In genomic region chr6:134429861-134430380, GRCh38 we compare ENCODE assay signal across 17 cellular contexts.
A peak's percentile ranks its signal among the peaks of the same experiment; 100 is the strongest.
DNase-seq lines count a peak whose midpoint lies in the region; ATAC-seq, FAIRE-seq and TF ChIP-seq lines count a peak whose summit lies in the region.
"Had no signal": no experiment of that assay in that cellular context is flagged by ENCODE, and none has a peak within 500 bp of the region (broad histone marks: within the 10 kb centered on the region; RNA-seq: fewer than 3 reads in every experiment).

No MANE protein-coding gene starts in this region.

- no TSS peak for BruUV-seq in PC-9 (replicated peaks; lab: Mats Ljungman, UMichigan)

- no peaks in the 10 kb centered on the region for H3K9me3 Mint-ChIP-seq in GM23338
- H3K9me3 Mint-ChIP-seq: CD8-positive, alpha-beta memory T cell had no signal

- H3K4me1 ChIP-seq in GM23338 (ENCODE audit: insufficient read depth) (no peaks in the 10 kb centered on the region; the same call in 1 of the 2 replicates), H1 (replicated peaks in 1 of 4; ENCODE audit: control insufficient read depth in 3 of 4, insufficient read depth in 4 of 4, low read length in 3 of 4) (no peaks in the 10 kb centered on the region), neutrophil (ENCODE audit: control insufficient read depth in 1 of 2, insufficient read depth in 1 of 2, low read depth in 1 of 2, low read length in 1 of 2) (peaks cover 8 to 26% of the 10 kb centered on the region in 2 experiments), PC-9 (replicated peaks; ENCODE audit: insufficient read depth) (peaks cover 11% of the 10 kb centered on the region), transverse colon (no peaks in the 10 kb centered on the region)

- H3K9ac ChIP-seq in H1 (replicated peaks in 1 of 4; ENCODE audit: extremely low read depth in 1 of 4, low read depth in 3 of 4, low read length in 3 of 4): no peak overlapping the region
- H3K9ac ChIP-seq: GM23248, KMS-11 had no signal

- POLR2A ChIA-PET in H1 (lab: Charles Lee; ENCODE audit: partially characterized antibody): no interaction called here
- POLR2A ChIA-PET in PC-9 (lab: Charles Lee; ENCODE audit: unreplicated experiment): no interaction called here
- POLR2A ChIA-PET in RWPE1 (lab: Yijun Ruan, JAX; ENCODE audit: low non-redundant PET): no interaction called here

- H3K4me3 ChIP-seq in GM23338: no peak overlapping the region
- no peak overlapping the region for H3K4me3 ChIP-seq in H1 (ENCODE audit: extremely low read depth in 1 of 4, insufficient read depth in 2 of 4, low read depth in 3 of 4, low read length in 4 of 4)
- H3K4me3 ChIP-seq in neutrophil (ENCODE audit: low read depth in 1 of 2, low read length in 1 of 2): no peak overlapping the region
- H3K4me3 ChIP-seq in PC-9: no peak overlapping the region
- H3K4me3 ChIP-seq in transverse colon: no peak overlapping the region
- H3K4me3 ChIP-seq: GM23248 had no signal

- H2AFZ ChIP-seq in GM23338: peak overlapping the region; percentile 28; the same call in 1 of the 2 replicates
- H2AFZ ChIP-seq in H1 (ENCODE audit: low read length): 0 out of 2 replicates have a peak overlapping the region, but pooled peaks have one; percentile 26
- H2AFZ ChIP-seq in PC-9: no peak overlapping the region
- H2AFZ ChIP-seq: GM23248 had no signal

- CTCF ChIA-PET in H1 (lab: Charles Lee; ENCODE audit: partially characterized antibody): no interaction called here
- CTCF ChIA-PET in PC-9 (lab: Charles Lee): no interaction called here
- CTCF ChIA-PET in RWPE1 (lab: Yijun Ruan, JAX): no interaction called here

- H3K27me3 ChIP-seq in GM23338 (ENCODE audit: insufficient read depth) (no peaks in the 10 kb centered on the region), H1 (replicated peaks in 1 of 4; ENCODE audit: control insufficient read depth in 3 of 4, extremely low read depth in 1 of 4, insufficient read depth in 3 of 4, low read length in 3 of 4) (no peaks in the 10 kb centered on the region), neutrophil (no peaks in the 10 kb centered on the region), PC-9 (ENCODE audit: insufficient read depth, low read depth) (no peaks in the 10 kb centered on the region), transverse colon (no peaks in the 10 kb centered on the region)

- H3K79me2 ChIP-seq in GM23338 (replicated peaks; ENCODE audit: insufficient read depth): no peaks in the 10 kb centered on the region
- H3K79me2 ChIP-seq in H1 (ENCODE audit: control insufficient read depth in 1 of 2, insufficient read depth in 2 of 2, low read length in 2 of 2): no peaks in the 10 kb centered on the region
- H3K79me2 ChIP-seq in PC-9 (ENCODE audit: low read depth): no peaks in the 10 kb centered on the region

- no peak overlapping the region for H3K14ac ChIP-seq in H1 (ENCODE audit: insufficient read length)

- no peak for TF ChIP-seq CTCF in GM23338 (conservative IDR thresholded peaks at IDR 0.05; ENCODE audit: low read depth in 2 of 2)
- TF ChIP-seq CTCF in H1 (IDR thresholded peaks at IDR 0.05; ENCODE audit: control extremely low read depth in 1 of 3, insufficient read depth in 1 of 3, low read depth in 1 of 3, low read length in 3 of 3): no peak
- no peak for TF ChIP-seq CTCF in neutrophil (IDR thresholded peaks at IDR 0.05)
- TF ChIP-seq CTCF in PC-9 (conservative IDR thresholded peaks at IDR 0.05): no peak
- TF ChIP-seq CTCF in transverse colon (IDR thresholded peaks at IDR 0.05): no peak
- TF ChIP-seq CTCF in RWPE1 (conservative IDR thresholded peaks at IDR 0.05; ENCODE audit: low read depth): no peak

- no peak overlapping the region for H3K27ac Mint-ChIP-seq in GM23338

- no peak for FAIRE-seq in H1 (lab: Jason Lieb, UNC)
- FAIRE-seq: GM12891 had no signal

- H3K4ac ChIP-seq in H1 (replicated peaks; ENCODE audit: insufficient read length, low read depth, low read length): no peak overlapping the region

- no peak overlapping the region for H3K18ac ChIP-seq in H1 (ENCODE audit: extremely low read depth, low read length)

- 90% methylated on average over 4 of the region's 4 CpGs; no CpG with 5 or more reads in 1 of the 2 experiments for WGBS in H1 (ENCODE audit: extremely low coverage in 1 of 2, insufficient coverage in 1 of 2, insufficient read length in 1 of 2, insufficient replicate concordance in 2 of 2, low coverage in 1 of 2, low lambda C conversion rate in 2 of 2, missing lambda C conversion rate in 1 of 2), 2 experiments
- WGBS in transverse colon (ENCODE audit: low coverage in 1 of 2), 2 donors: 74 to 83% methylated on average over 3 to 4 of the region's 4 CpGs

- H4K8ac ChIP-seq in H1 (ENCODE audit: extremely low read depth, insufficient read depth, low read length): no peak overlapping the region

- no peak for DNase-seq in GM23338 (ENCODE audit: low spot score)
- DNase-seq in NCI-H1105 (lab: John Stamatoyannopoulos, UW): peak; percentile 8
- DNase-seq in H1 (ENCODE audit: low read depth in 1 of 2, low spot score in 2 of 2): no peak
- no peak for DNase-seq in PC-9
- no peak for DNase-seq in transverse colon
- DNase-seq in RWPE1 (ENCODE audit: low spot score): no peak
- DNase-seq: Calu3; CD8-positive, alpha-beta memory T cell; DMS153; GM23248; HCEC 1CT; NCI-H1694; NCI-H510A had no signal

- no peak overlapping the region for H4K91ac ChIP-seq in H1 (replicated peaks; ENCODE audit: insufficient read length, low read length)

- no peaks in the 10 kb centered on the region for H3K79me1 ChIP-seq in H1 (ENCODE audit: low read depth, low read length)

- no peak overlapping the region for H3K23ac ChIP-seq in H1 (ENCODE audit: insufficient read length)

- H3K9me2 ChIP-seq in GM23338 (ENCODE audit: insufficient read depth) (peaks cover 7% of the 10 kb centered on the region; the same call in 1 of the 2 replicates), PC-9 (ENCODE audit: insufficient read depth) (no peaks in the 10 kb centered on the region; the same call in 1 of the 2 replicates)

- H3K36me3 ChIP-seq in GM23338 (ENCODE audit: insufficient read depth): no peaks in the 10 kb centered on the region
- no peaks in the 10 kb centered on the region for H3K36me3 ChIP-seq in H1 (ENCODE audit: control insufficient read depth in 2 of 4, insufficient read depth in 4 of 4, low read length in 3 of 4)
- H3K36me3 ChIP-seq in neutrophil: no peaks in the 10 kb centered on the region
- no peaks in the 10 kb centered on the region for H3K36me3 ChIP-seq in PC-9 (ENCODE audit: low read depth)
- no peaks in the 10 kb centered on the region for H3K36me3 ChIP-seq in transverse colon

- no peaks in the 10 kb centered on the region for H4K20me1 ChIP-seq in GM23338 (replicated peaks; ENCODE audit: insufficient read depth)
- no peaks in the 10 kb centered on the region for H4K20me1 ChIP-seq in H1 (replicated peaks in 1 of 2; ENCODE audit: control insufficient read depth in 1 of 2, insufficient read depth in 2 of 2, low read length in 2 of 2)
- no peaks in the 10 kb centered on the region for H4K20me1 ChIP-seq in PC-9 (ENCODE audit: insufficient read depth)

- no peak overlapping the region for H2BK15ac ChIP-seq in H1 (ENCODE audit: low read length)

- no peak overlapping the region for H4K5ac ChIP-seq in H1 (ENCODE audit: insufficient read length, low read depth, low read length)

- no peak overlapping the region for H2BK12ac ChIP-seq in H1 (ENCODE audit: low read depth, low read length)

- in situ Hi-C loops in transverse colon (cut with MboI; ENCODE audit: low pct_ligation_motif_present in 1 of 4, low pct_unique_long_range_greater_than_20kb in 1 of 4, low sequenced_read_pairs in 3 of 4): no loop called here

- H3F3A ChIP-seq in GM23338 (replicated peaks; ENCODE audit: low read depth) (no peaks in the 10 kb centered on the region), PC-9 (ENCODE audit: insufficient read depth, low read depth) (peaks cover 8% of the 10 kb centered on the region; the same call in 1 of the 2 replicates)

- H3K4me2 ChIP-seq in GM23338 (no peak overlapping the region), H1 (ENCODE audit: insufficient read depth in 1 of 2, low read depth in 2 of 2, low read length in 2 of 2) (no peak overlapping the region), PC-9 (no peak overlapping the region)
- H3K4me2 ChIP-seq: KMS-11 had no signal

- H3K9me3 ChIP-seq in H1 (ENCODE audit: insufficient read depth in 2 of 2, low read depth in 1 of 2, low read length in 1 of 2) (no peaks in the 10 kb centered on the region), neutrophil (no peaks in the 10 kb centered on the region), PC-9 (ENCODE audit: insufficient read depth, low read depth) (no peaks in the 10 kb centered on the region), transverse colon (no peaks in the 10 kb centered on the region)

- no peaks in the 10 kb centered on the region for H3K23me2 ChIP-seq in H1 (ENCODE audit: low read depth, low read length)

- H3K27me3 Mint-ChIP-seq in GM23338 (ENCODE audit: insufficient read depth, low read depth, poor library complexity): no peaks in the 10 kb centered on the region

- no peak overlapping the region for H2BK5ac ChIP-seq in H1 (ENCODE audit: low read depth, low read length)

- no peak overlapping the region for H3K4me3 Mint-ChIP-seq in GM23338
- H3K4me3 Mint-ChIP-seq: CD8-positive, alpha-beta memory T cell had no signal

- no peak overlapping the region for H2AK5ac ChIP-seq in H1 (ENCODE audit: low read depth, low read length)

- no peak for TF ChIP-seq EP300 in H1 (IDR thresholded peaks at IDR 0.05; ENCODE audit: borderline replicate concordance in 1 of 2, low read depth in 2 of 2, low read length in 2 of 2)
- no peak for TF ChIP-seq EP300 in transverse colon (IDR thresholded peaks at IDR 0.05; ENCODE audit: low read depth)

- H2BK120ac ChIP-seq in H1 (replicated peaks; ENCODE audit: low read depth, low read length): no peak overlapping the region

- H3K27ac ChIP-seq in GM23338 (ENCODE audit: low read depth) (no peak overlapping the region), H1 (ENCODE audit: low read depth, low read length) (no peak overlapping the region), neutrophil (peak overlapping the region; percentile 65), PC-9 (no peak overlapping the region), transverse colon (no peak overlapping the region), RWPE1 (no peak overlapping the region)
- H3K27ac ChIP-seq: C4-2B, GM23248, KMS-11 had no signal

- H3K4me1 Mint-ChIP-seq in GM23338: no peaks in the 10 kb centered on the region; the same call in 1 of the 3 replicates
- H3K4me1 Mint-ChIP-seq: CD8-positive, alpha-beta memory T cell had no signal

- TF ChIP-seq POLR2A in H1 (IDR thresholded peaks at IDR 0.05; ENCODE audit: control extremely low read depth in 1 of 2, low read depth in 2 of 2, low read length in 2 of 2) (no peak), transverse colon (IDR thresholded peaks at IDR 0.05) (no peak)

- no peak for TF ChIP-seq RAD21 in H1 (IDR thresholded peaks at IDR 0.05 in 1 of 2, conservative IDR thresholded peaks at IDR 0.05 in 1 of 2; ENCODE audit: low read depth in 2 of 2, low read length in 2 of 2)

- ATAC-seq in GM23338: no peak

- H2BK20ac ChIP-seq in H1 (ENCODE audit: low read length): no peak overlapping the region

- intact Hi-C loops in PC-9 (cut with micrococcal nuclease; ENCODE audit: unreplicated experiment) (no loop called here), transverse colon (cut with DNase I; ENCODE audit: low total_unique reads) (no loop called here)

- H3K36me3 Mint-ChIP-seq in GM23338 (ENCODE audit: low read depth): no peaks in the 10 kb centered on the region

- H3K56ac ChIP-seq in H1 (replicated peaks; ENCODE audit: insufficient read length, low read depth, low read length): no peak overlapping the region

TF ChIP-seq in H1, 55 proteins besides CTCF, POLR2A, EP300 and RAD21 (continues in another document):
- TF ChIP-seq POU5F1 (IDR thresholded peaks at IDR 0.05; ENCODE audit: low read depth, low read length): no peak
